In genomic region chrX:2691543-2692220, GRCh38 we compare ENCODE assay signal across 7 cellular contexts. TPM values are rescaled to one million over a fixed set of nuclear protein-coding genes. Genes with fewer than 3 reads are reported as not detected.
DNase-seq lines count a peak whose midpoint lies in the region; ATAC-seq and TF ChIP-seq lines count a peak whose summit lies in the region.

No MANE protein-coding gene starts in this region.

- H3K4me3 ChIP-seq in brain microvascular endothelial cell (ENCODE audit: low read depth, low read length) (peak overlapping the region; percentile 76), suprapubic skin (peak overlapping the region; percentile 94)

- ATAC-seq in GM19438 (IDR thresholded peaks at IDR 0.05; ENCODE audit: low read depth, unreplicated experiment) (peak; percentile 3), left colon (peak; percentile 2)

- no peak for TF ChIP-seq EP300 in suprapubic skin (IDR thresholded peaks at IDR 0.05)

- H3K36me3 ChIP-seq in brain microvascular endothelial cell (replicated peaks): no peaks in the 10 kb centered on the region
- H3K36me3 ChIP-seq in suprapubic skin: no peaks in the 10 kb centered on the region

- TF ChIP-seq CTCF in brain microvascular endothelial cell (IDR thresholded peaks at IDR 0.05; ENCODE audit: low read depth, low read length, missing control alignments): no peak
- no peak for TF ChIP-seq CTCF in suprapubic skin (IDR thresholded peaks at IDR 0.05)

- in situ Hi-C loops in brain microvascular endothelial cell (cut with HindIII; ENCODE audit: low pct_ligation_motif_present, low sequenced_read_pairs): no loop called here

- peak overlapping the region; percentile 27 for H3K27ac ChIP-seq in brain microvascular endothelial cell
- H3K27ac ChIP-seq in suprapubic skin: peak overlapping the region; percentile 95

- H3K4me1 ChIP-seq in suprapubic skin: peaks cover 49% of the 10 kb centered on the region

- DNase-seq in LHCN-M2 (ENCODE audit: low read depth) (peak; percentile 49), brain microvascular endothelial cell (no peak), left colon (peak; percentile 67 to 75), suprapubic skin (ENCODE audit: low spot score in 2 of 2) (peak; percentile 82 to 87), NCI-H345 (lab: John Stamatoyannopoulos, UW) (no peak), pons (ENCODE audit: low spot score) (no peak)

- no peaks in the 10 kb centered on the region for H3K9me3 ChIP-seq in suprapubic skin

- TF ChIP-seq POLR2A in suprapubic skin (IDR thresholded peaks at IDR 0.05): no peak

- H3K27me3 ChIP-seq in brain microvascular endothelial cell (replicated peaks) (no peaks in the 10 kb centered on the region), suprapubic skin (no peaks in the 10 kb centered on the region)

- under 1% methylated on average over 42 of the region's 42 CpGs for WGBS in suprapubic skin

- intact Hi-C loops in left colon (cut with DNase I, micrococcal nuclease): no loop called here

RNA-seq across cellular contexts. Expression of gene CD99, which starts 0.6 kb away (rescaled TPM):
- total RNA-seq in LHCN-M2 (2014; rRNA removed) (282 and 322 TPM in 2 replicates), left colon (100 to 1,000 TPM; 164 to 191 TPM), suprapubic skin (100 to 1,000 TPM; 162 to 192 (median 179) TPM)
- polyA plus RNA-seq in LHCN-M2 (2012): 630 TPM

Comparison
In these comparisons a context has a peak if more than half of its experiments do, and no peak if none do; other contexts are left out.
1. DNase-seq: peak in LHCN-M2 (single experiment), left colon (2 of 2) and suprapubic skin (2 of 2); none in brain microvascular endothelial cell (single experiment), NCI-H345 (single experiment) and pons (single experiment).